ENCODE assay signal across 1 cellular context in the genomic region with DNA sequence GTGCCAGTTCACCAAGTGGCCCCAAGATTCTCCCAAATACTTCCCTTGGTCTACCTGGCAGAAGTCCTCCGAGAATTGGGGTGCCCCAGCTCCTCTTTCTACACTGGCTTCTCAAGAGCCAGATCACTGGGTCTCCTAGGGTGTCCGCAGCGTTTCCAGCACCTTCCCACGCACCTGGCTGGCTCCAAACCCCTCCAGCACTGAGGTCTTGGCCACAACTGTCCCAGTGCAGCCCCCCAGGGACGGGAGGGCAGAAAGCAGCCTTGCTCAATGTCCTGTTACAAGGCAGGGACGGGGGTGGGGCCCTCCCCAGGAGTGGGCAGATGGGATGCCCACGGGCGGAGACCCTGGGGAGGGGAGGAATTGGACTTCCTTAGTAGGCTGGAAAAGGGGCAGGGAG.
TF ChIP-seq lines count a peak whose summit lies in the region.

No MANE protein-coding gene starts in this region.

TF ChIP-seq in H1, 55 proteins besides CTCF, POLR2A, EP300 and RAD21:
- TF ChIP-seq EGR1 (IDR thresholded peaks at IDR 0.05; ENCODE audit: borderline replicate concordance, low read depth, low read length) (no peak), SP1 (IDR thresholded peaks at IDR 0.05; ENCODE audit: low read depth, low read length) (no peak), PHF8 (conservative IDR thresholded peaks at IDR 0.05; ENCODE audit: low read depth, low read length) (no peak)
